ENCODE assay signal across 9 cellular contexts in genomic region chr4:6332042-6332668, GRCh38.
DNase-seq lines count a peak whose midpoint lies in the region; ATAC-seq and TF ChIP-seq lines count a peak whose summit lies in the region.
"Had no signal": no experiment of that assay in that cellular context is flagged by ENCODE, and none has a peak within 500 bp of the region (broad histone marks: within the 10 kb centered on the region; RNA-seq: fewer than 3 reads in every experiment).

No MANE protein-coding gene starts in this region.

- H3K36me3 ChIP-seq in mesendoderm (ENCODE audit: control insufficient read depth, insufficient read depth, low read length), result no peaks in the 10 kb centered on the region

- no peaks in the 10 kb centered on the region for H3K27me3 ChIP-seq in mesendoderm (ENCODE audit: insufficient read depth, low read length, poor library complexity)

- H3K4ac ChIP-seq in mesendoderm (ENCODE audit: low read depth, low read length), result no peak overlapping the region

- no peak overlapping the region for H3K27ac ChIP-seq in mesendoderm (ENCODE audit: low read depth, low read length)

- no peak overlapping the region for H3K56ac ChIP-seq in mesendoderm (ENCODE audit: low read length)

- H3K79me1 ChIP-seq in mesendoderm (ENCODE audit: low read length), result no peaks in the 10 kb centered on the region

- H3K4me1 ChIP-seq in mesendoderm (ENCODE audit: control insufficient read depth, low read depth, low read length), result no peaks in the 10 kb centered on the region

- no peak overlapping the region for H3K23ac ChIP-seq in mesendoderm (ENCODE audit: low read length)

- no peak for ATAC-seq in HG03108 (IDR thresholded peaks at IDR 0.05; ENCODE audit: unreplicated experiment)
- no peak for ATAC-seq in HG02610 (IDR thresholded peaks at IDR 0.05; ENCODE audit: unreplicated experiment)
- ATAC-seq: T-helper 17 cell had no signal

- no peak overlapping the region for H2BK120ac ChIP-seq in mesendoderm (ENCODE audit: low read depth, low read length)

- H3K4me3 ChIP-seq in mesendoderm (ENCODE audit: low read length), result no peak overlapping the region

- no peak overlapping the region for H4K8ac ChIP-seq in mesendoderm (ENCODE audit: low read depth, low read length)

- H4K5ac ChIP-seq in mesendoderm (ENCODE audit: low read length), result no peak overlapping the region

- peak; percentile 8 for DNase-seq in NCI-H2029 (lab: John Stamatoyannopoulos, UW)
- DNase-seq in NCI-H2029 treated with DMSO at 0.1 percent for 48 hours (lab: John Stamatoyannopoulos, UW), result no peak
- DNase-seq in cerebellar cortex (ENCODE audit: low spot score), result peak; percentile 38
- peak; percentile 59 for DNase-seq in mesendoderm
- no peak for DNase-seq in putamen (ENCODE audit: low spot score)

- H3K4me2 ChIP-seq in mesendoderm (ENCODE audit: low read length), result no peak overlapping the region

- no CpG with 5 or more reads among the region's 18 CpGs for WGBS in mesendoderm (ENCODE audit: extremely low coverage, insufficient coverage, low lambda C conversion rate)

- no peak overlapping the region for H2BK15ac ChIP-seq in mesendoderm (replicated peaks; ENCODE audit: low read depth)

- H2BK5ac ChIP-seq in mesendoderm (ENCODE audit: low read length), result no peak overlapping the region

- TF ChIP-seq CTCF in LNCAP (IDR thresholded peaks at IDR 0.05), result peak; percentile 72

- H3K18ac ChIP-seq in mesendoderm (ENCODE audit: low read length), result no peak overlapping the region

- H2AK5ac ChIP-seq in mesendoderm (ENCODE audit: low read length), result no peak overlapping the region

- H3K79me2 ChIP-seq in mesendoderm (ENCODE audit: control insufficient read depth, insufficient read depth, low read length), result no peaks in the 10 kb centered on the region

- H3K9ac ChIP-seq in mesendoderm (ENCODE audit: low read length), result no peak overlapping the region

Comparison
In these comparisons a context has a peak if more than half of its experiments do, and no peak if none do; other contexts are left out.
1. DNase-seq: peak in NCI-H2029 (single experiment), cerebellar cortex (single experiment) and mesendoderm (single experiment); none in NCI-H2029 treated with DMSO at 0.1 percent for 48 hours (single experiment) and putamen (single experiment).